Comparison of ENCODE assay signal across 8 cellular contexts in the genomic region with DNA sequence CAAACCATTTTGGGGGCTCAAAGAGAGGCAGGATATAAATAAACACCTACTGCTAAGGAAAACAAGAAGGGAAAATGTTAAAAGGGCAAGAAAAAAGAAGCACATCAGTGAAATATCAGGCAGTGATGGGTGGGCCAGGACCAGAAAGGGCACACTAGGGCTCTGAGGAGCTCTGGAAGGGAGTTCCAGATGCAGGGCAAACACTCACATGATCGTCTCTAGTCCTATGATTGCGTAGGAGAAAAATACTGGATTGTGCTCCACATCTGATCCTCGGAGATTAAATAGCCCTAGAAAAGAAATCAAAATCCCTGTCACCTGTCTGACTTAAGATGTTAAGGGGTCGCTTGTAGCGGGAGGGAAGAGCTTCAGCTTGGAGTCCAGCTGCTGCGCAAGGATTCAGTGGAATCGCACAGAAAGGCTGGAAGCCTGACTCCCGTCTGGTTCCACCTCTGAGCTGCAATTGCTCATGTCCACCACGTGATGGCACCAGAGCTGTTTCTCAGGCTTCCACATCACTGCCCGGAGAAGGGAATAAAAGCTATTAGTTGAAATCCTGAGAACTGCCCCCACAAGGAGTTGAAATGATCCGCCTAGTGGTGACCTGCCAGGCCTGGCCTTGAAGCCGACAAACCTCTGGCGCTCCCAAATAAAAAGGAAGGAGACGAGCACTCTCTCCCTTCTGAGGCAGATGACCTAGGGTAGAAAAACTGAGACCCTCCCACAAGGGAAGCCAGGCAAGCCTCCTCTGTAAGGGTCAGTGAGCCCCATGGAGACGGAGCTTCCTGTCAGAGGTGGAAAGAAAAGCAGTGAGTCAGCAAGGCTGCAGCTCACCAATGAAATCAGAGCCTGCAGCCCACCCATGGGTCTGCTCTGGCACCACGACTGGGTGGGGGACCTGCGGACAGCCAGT. TPM values are rescaled to one million over a fixed set of nuclear protein-coding genes. Genes with fewer than 3 reads are reported as not detected.
DNase-seq lines count a peak whose midpoint lies in the region; ATAC-seq and TF ChIP-seq lines count a peak whose summit lies in the region.

No MANE protein-coding gene starts in this region.

- H3K4me3 ChIP-seq in choroid plexus epithelial cell (ENCODE audit: low read depth, low read length): peak overlapping the region; percentile 23

- in situ Hi-C loops in ACHN (cut with HindIII; ENCODE audit: low pct_ligation_motif_present, low pct_unique_long_range_greater_than_20kb, low sequenced_read_pairs): no loop called here

- DNase-seq in ACHN: peak; percentile 93
- peak; percentile 78 for DNase-seq in NCI-H2227 (lab: John Stamatoyannopoulos, UW; ENCODE audit: unreplicated experiment)
- DNase-seq in activated CD4-positive, CD25-positive, alpha-beta regulatory T cell treated with anti-CD3 and anti-CD28 coated beads, Interleukin-2, amount 50 U/mL, for 72 hours: peak; percentile 57
- DNase-seq in choroid plexus epithelial cell (ENCODE audit: low read depth): peak; percentile 96
- peak; percentile 47 to 67 for DNase-seq in left colon
- DNase-seq in stimulated activated CD4-positive, alpha-beta T cell treated with anti-CD3 and anti-CD28 coated beads, Interleukin-2, amount 100 ng/mL, for 24 hours: peak; percentile 62 to 70

- intact Hi-C loops in left colon (cut with DNase I, micrococcal nuclease): loop anchor here in 1 of 2 donors (10.0 kb wide), 2 partner anchors 131 to 251 kb away; no protein-coding TSS in a partner anchor

- ATAC-seq in GM18519 (IDR thresholded peaks at IDR 0.05; ENCODE audit: low FRiP score, unreplicated experiment): peak; percentile 52
- ATAC-seq in HG03103 (IDR thresholded peaks at IDR 0.05; ENCODE audit: low read depth, unreplicated experiment): peak; percentile 54
- ATAC-seq in left colon: peak; percentile 91

- peak; percentile 95 for TF ChIP-seq CTCF in choroid plexus epithelial cell (conservative IDR thresholded peaks at IDR 0.05; ENCODE audit: low read depth, low read length)

RNA-seq across cellular contexts. Expression of a gene that starts 39.2 kb away (rescaled TPM):
- 100 to 1,000 TPM in 1 of 2 donors, 10 to 100 TPM in 1; 77.5 to 115 TPM for total RNA-seq in left colon

Comparison
In these comparisons a context has a peak if more than half of its experiments do, and no peak if none do; other contexts are left out.
1. Peak in every context shown above with its lines: DNase-seq, ATAC-seq and H3K4me3 ChIP-seq.